In genomic region chr2:111986116-111986900, GRCh38 we compare ENCODE assay signal across 1 cellular context.
TF ChIP-seq lines count a peak whose summit lies in the region.

No MANE protein-coding gene starts in this region.

TF ChIP-seq in GM23338, 12 proteins besides CTCF, POLR2A, EP300 and RAD21 (continued from another document):
- no peak for TF ChIP-seq ZNF462 (CRISPR knock-in tag; IDR thresholded peaks at IDR 0.05)
- no peak for TF ChIP-seq REST (IDR thresholded peaks at IDR 0.05; ENCODE audit: unreplicated experiment)
